Comparison of ENCODE assay signal across 30 cellular contexts in genomic region chr14:67112344-67112743, GRCh38.
"Had no signal": no experiment of that assay in that cellular context is flagged by ENCODE, and none has a peak within 500 bp of the region (broad histone marks: within the 10 kb centered on the region; RNA-seq: fewer than 3 reads in every experiment).

No MANE protein-coding gene starts in this region.

- H3K27me3 ChIP-seq: neural progenitor cell, ovary, right lobe of liver, sigmoid colon, suprapubic skin, testis, tibial artery, upper lobe of left lung, uterus had no signal

- H3K27ac ChIP-seq: neural progenitor cell, ovary, parathyroid adenoma, psoas muscle, right lobe of liver, sigmoid colon, suprapubic skin, testis, tibial artery, upper lobe of left lung, uterus had no signal

- H3K4me1 Mint-ChIP-seq: naive thymus-derived CD4-positive, alpha-beta T cell; natural killer cell; neural progenitor cell; stimulated activated memory B cell treated with anti-CD40 and anti-IgM and Interleukin-4, amounts not matched to agents 10 μg/mL and 1 μg/mL and 100 μg/mL, for 72 hours; stimulated activated naive CD8-positive, alpha-beta T cell treated with anti-CD3 and anti-CD28 coated beads, Interleukin-15, amount 100 ng/mL, for 72 hours had no signal

- H3K4me3 ChIP-seq: neural progenitor cell, ovary, psoas muscle, right lobe of liver, sigmoid colon, suprapubic skin, testis, tibial artery, upper lobe of left lung, uterus had no signal

- H3K4me3 Mint-ChIP-seq: naive thymus-derived CD4-positive, alpha-beta T cell; natural killer cell; nephron; neural progenitor cell; stimulated activated memory B cell treated with anti-CD40 and anti-IgM and Interleukin-4, amounts not matched to agents 10 μg/mL and 1 μg/mL and 100 μg/mL, for 72 hours; stimulated activated naive CD8-positive, alpha-beta T cell treated with anti-CD3 and anti-CD28 coated beads, Interleukin-15, amount 100 ng/mL, for 72 hours had no signal

- H3K9me3 ChIP-seq: ovary, psoas muscle, right lobe of liver, sigmoid colon, suprapubic skin, testis, tibial artery, upper lobe of left lung, uterus had no signal

- H3K36me3 ChIP-seq: neural progenitor cell, ovary, sigmoid colon, suprapubic skin, tibial artery, uterus had no signal

- ATAC-seq: naive thymus-derived CD4-positive, alpha-beta T cell; natural killer cell; psoas muscle; right cardiac atrium; right lobe of liver; stimulated activated memory B cell treated with anti-CD40 and anti-IgM and Interleukin-4, amounts not matched to agents 10 μg/mL and 1 μg/mL and 100 μg/mL, for 72 hours; stimulated activated naive CD8-positive, alpha-beta T cell treated with anti-CD3 and anti-CD28 coated beads, Interleukin-15, amount 100 ng/mL, for 72 hours; stimulated activated naive CD8-positive, alpha-beta T cell treated with anti-CD3 and anti-CD28 coated beads, Interleukin-15, Interleukin-2, amounts not matched to agents 100 U/mL and 50 U/mL, for 24 hours had no signal

- H3K27ac Mint-ChIP-seq: naive thymus-derived CD4-positive, alpha-beta T cell; natural killer cell; nephron; neural progenitor cell; progenitor cell of endocrine pancreas; stimulated activated memory B cell treated with anti-CD40 and anti-IgM and Interleukin-4, amounts not matched to agents 10 μg/mL and 1 μg/mL and 100 μg/mL, for 72 hours; stimulated activated naive CD8-positive, alpha-beta T cell treated with anti-CD3 and anti-CD28 coated beads, Interleukin-15, amount 100 ng/mL, for 72 hours had no signal

- H3K9me3 Mint-ChIP-seq: naive thymus-derived CD4-positive, alpha-beta T cell; natural killer cell; nephron; neural progenitor cell; stimulated activated memory B cell treated with anti-CD40 and anti-IgM and Interleukin-4, amounts not matched to agents 10 μg/mL and 1 μg/mL and 100 μg/mL, for 72 hours; stimulated activated naive CD8-positive, alpha-beta T cell treated with anti-CD3 and anti-CD28 coated beads, Interleukin-15, amount 100 ng/mL, for 72 hours had no signal

- H3K4me1 ChIP-seq: neural progenitor cell, parathyroid adenoma, psoas muscle, right lobe of liver, suprapubic skin, testis, tibial artery, upper lobe of left lung, uterus had no signal

- H3K27me3 Mint-ChIP-seq: naive thymus-derived CD4-positive, alpha-beta T cell; progenitor cell of endocrine pancreas; stimulated activated memory B cell treated with anti-CD40 and anti-IgM and Interleukin-4, amounts not matched to agents 10 μg/mL and 1 μg/mL and 100 μg/mL, for 72 hours; stimulated activated naive CD8-positive, alpha-beta T cell treated with anti-CD3 and anti-CD28 coated beads, Interleukin-15, amount 100 ng/mL, for 72 hours had no signal

- DNase-seq: naive thymus-derived CD4-positive, alpha-beta T cell; natural killer cell; occipital lobe; ovary; posterior cingulate gyrus; psoas muscle; right cardiac atrium; right lobe of liver; sigmoid colon; small intestine; stimulated activated CD4-positive, alpha-beta T cell treated with anti-CD3 and anti-CD28 coated beads, Interleukin-15, amount 100 ng/mL, for 24 hours; stimulated activated CD4-positive, alpha-beta T cell treated with anti-CD3 and anti-CD28 coated beads, Interleukin-2, amount 100 ng/mL, for 24 hours; stimulated activated CD4-positive, alpha-beta T cell treated with anti-CD3 and anti-CD28 coated beads, Interleukin-2, amount 100 ng/mL, for 48 hours; stimulated activated CD4-positive, alpha-beta T cell treated with anti-CD3 and anti-CD28 coated beads, Interleukin-4, amount 100 ng/mL, for 24 hours; stimulated activated CD8-positive, alpha-beta memory T cell treated with anti-CD3 and anti-CD28 coated beads, Interleukin-4, amount 100 ng/mL, for 48 hours; stimulated activated naive CD4-positive, alpha-beta T cell; stimulated activated naive CD8-positive, alpha-beta T cell treated with anti-CD3 and anti-CD28 coated beads, Interleukin-15, amount 100 ng/mL, for 72 hours; stimulated activated naive CD8-positive, alpha-beta T cell treated with anti-CD3 and anti-CD28 coated beads, Interleukin-15, Interleukin-2, amounts not matched to agents 100 U/mL and 50 U/mL, for 24 hours; substantia nigra; testis; tibial artery; trophoblast cell; upper lobe of left lung; uterus had no signal

- H3K36me3 Mint-ChIP-seq: natural killer cell, neural progenitor cell had no signal
